ENCODE assay signal across 1 cellular context in genomic region chr22:50189849-50190181, GRCh38.
TF ChIP-seq lines count a peak whose summit lies in the region.

No MANE protein-coding gene starts in this region.

TF ChIP-seq in GM12878, 131 proteins besides CTCF, POLR2A, EP300 and RAD21:
- TF ChIP-seq RUNX3 (IDR thresholded peaks at IDR 0.05; ENCODE audit: low read length) (no peak), SMARCA5 (IDR thresholded peaks at IDR 0.05) (peak; percentile 46; the same call in 1 of the 2 replicates)
